ENCODE assay signal across 10 cellular contexts in genomic region chr1:173479649-173480048, GRCh38. TPM values are rescaled to one million over a fixed set of nuclear protein-coding genes. Genes with fewer than 3 reads are reported as not detected.
DNase-seq lines count a peak whose midpoint lies in the region; TF ChIP-seq lines count a peak whose summit lies in the region.
"Had no signal": no experiment of that assay in that cellular context is flagged by ENCODE, and none has a peak within 500 bp of the region (broad histone marks: within the 10 kb centered on the region; RNA-seq: fewer than 3 reads in every experiment).

No MANE protein-coding gene starts in this region.

- H3K4me2 ChIP-seq in mesendoderm (ENCODE audit: low read length), result peak overlapping the region; percentile 56

- H3K36me3 ChIP-seq in mesendoderm (ENCODE audit: control insufficient read depth, insufficient read depth, low read length), result peaks cover 10% of the 10 kb centered on the region

- H3K9ac ChIP-seq in mesendoderm (ENCODE audit: low read length), result peak overlapping the region; percentile 53

- TF ChIP-seq CTCF in AG09309 (IDR thresholded peaks at IDR 0.05; ENCODE audit: control insufficient read depth, insufficient read depth, low read depth, low read length, missing control alignments), result no peak

- H2AK5ac ChIP-seq in mesendoderm (ENCODE audit: low read length), result no peak overlapping the region

- H3K4ac ChIP-seq in mesendoderm (ENCODE audit: low read depth, low read length), result no peak overlapping the region

- H3K79me2 ChIP-seq in mesendoderm (ENCODE audit: control insufficient read depth, insufficient read depth, low read length), result peaks cover 37% of the 10 kb centered on the region

- WGBS in mesendoderm (ENCODE audit: extremely low coverage, insufficient coverage, low lambda C conversion rate), result no CpG with 5 or more reads among the region's 4 CpGs

- H3K23ac ChIP-seq in mesendoderm (ENCODE audit: low read length), result no peak overlapping the region

- H2BK15ac ChIP-seq in mesendoderm (replicated peaks; ENCODE audit: low read depth), result no peak overlapping the region

- no peaks in the 10 kb centered on the region for H3K27me3 ChIP-seq in mesendoderm (ENCODE audit: insufficient read depth, low read length, poor library complexity)
- H3K27me3 ChIP-seq: left lung had no signal

- DNase-seq in AG09309 (ENCODE audit: low read depth), result no peak
- peak; percentile 5 for DNase-seq in LHCN-M2 (ENCODE audit: low read depth)
- DNase-seq in caudate nucleus (lab: John Stamatoyannopoulos, UW), result no peak
- no peak for DNase-seq in mesendoderm
- DNase-seq in iPS-NIHi7 (ENCODE audit: extremely low spot score), result no peak
- DNase-seq in stimulated activated CD4-positive, alpha-beta T cell treated with anti-CD3 and anti-CD28 coated beads, Interleukin-15, amount 100 ng/mL, for 24 hours, result no peak
- DNase-seq in NCI-H2029 treated with DMSO at 0.1 percent for 48 hours (lab: John Stamatoyannopoulos, UW), result no peak
- no peak for DNase-seq in HCEC 1CT
- DNase-seq: amygdala, left lung had no signal

- peaks cover 8% of the 10 kb centered on the region for H3K79me1 ChIP-seq in mesendoderm (ENCODE audit: low read length)

- H2BK5ac ChIP-seq in mesendoderm (ENCODE audit: low read length), result no peak overlapping the region

- H3K56ac ChIP-seq in mesendoderm (ENCODE audit: low read length), result peak overlapping the region; percentile 70

- no peak overlapping the region for H4K8ac ChIP-seq in mesendoderm (ENCODE audit: low read depth, low read length)

- H4K5ac ChIP-seq in mesendoderm (ENCODE audit: low read length), result no peak overlapping the region

- no peak overlapping the region for H2BK120ac ChIP-seq in mesendoderm (ENCODE audit: low read depth, low read length)

- H3K18ac ChIP-seq in mesendoderm (ENCODE audit: low read length), result no peak overlapping the region

- peaks cover 2% of the 10 kb centered on the region for H3K4me1 ChIP-seq in mesendoderm (ENCODE audit: control insufficient read depth, low read depth, low read length)

- H3K4me3 ChIP-seq in AG09309 (ENCODE audit: control insufficient read depth, low read depth, low read length) (peak overlapping the region; percentile 68), mesendoderm (ENCODE audit: low read length) (peak overlapping the region; percentile 5)

- peak overlapping the region; percentile 38 for H3K27ac ChIP-seq in caudate nucleus (ENCODE audit: low read depth, low read length)
- H3K27ac ChIP-seq in mesendoderm (ENCODE audit: low read depth, low read length), result no peak overlapping the region
- H3K27ac ChIP-seq: left lung had no signal

RNA-seq across cellular contexts. Expression of gene PRDX6, which starts 2.5 kb away (rescaled TPM):
- total RNA-seq in LHCN-M2 (2014; rRNA removed), result 235 and 258 TPM in 2 replicates
- 359 TPM for polyA plus RNA-seq in LHCN-M2 (2012)
- 282 TPM for polyA plus RNA-seq in mesendoderm (2013, experiment 1 of 2)
- 283 TPM for polyA plus RNA-seq in mesendoderm (2013, experiment 2 of 2)
